8 cellular contexts compared by ENCODE assay signal in genomic region chr2:208033701-208034502, GRCh38. TPM values are rescaled to one million over a fixed set of nuclear protein-coding genes. Genes with fewer than 3 reads are reported as not detected.
A peak's percentile ranks its signal among the peaks of the same experiment; 100 is the strongest.
DNase-seq lines count a peak whose midpoint lies in the region; ATAC-seq and TF ChIP-seq lines count a peak whose summit lies in the region.

No MANE protein-coding gene starts in this region.

- DNase-seq in GM12864 (ENCODE audit: low read depth) (peak; percentile 45), SHP77 (lab: John Stamatoyannopoulos, UW) (peak; percentile 44 to 56), choroid plexus epithelial cell (ENCODE audit: low read depth) (peak; percentile 68), kidney glomerular epithelial cell (lab: John Stamatoyannopoulos, UW) (no peak)
- no peak for DNase-seq in central memory CD4-positive, alpha-beta T cell

- no peaks in the 10 kb centered on the region for H3K79me2 ChIP-seq in neural cell (replicated peaks; ENCODE audit: insufficient read depth, low read length)

- no peaks in the 10 kb centered on the region for H3F3A ChIP-seq in neural cell (ENCODE audit: insufficient read depth, low read length, poor library complexity, severe bottlenecking)

- no peak overlapping the region for H2AFZ ChIP-seq in neural cell (ENCODE audit: low read depth, low read length)

- no peaks in the 10 kb centered on the region for H3K36me3 ChIP-seq in neural cell (ENCODE audit: insufficient read depth, low read length)

- no peak overlapping the region for H3K4me2 ChIP-seq in neural cell (ENCODE audit: low read length)

- no peak overlapping the region for H3K27ac ChIP-seq in neural cell (ENCODE audit: low read length)

- H3K4me3 ChIP-seq in GM12864 (ENCODE audit: low read depth, low read length) (no peak overlapping the region), choroid plexus epithelial cell (ENCODE audit: low read depth, low read length) (no peak overlapping the region), neural cell (ENCODE audit: low read length) (no peak overlapping the region)

- TF ChIP-seq CTCF in GM12864 (IDR thresholded peaks at IDR 0.05; ENCODE audit: low read depth, low read length, missing control alignments) (peak; percentile 60), choroid plexus epithelial cell (conservative IDR thresholded peaks at IDR 0.05; ENCODE audit: low read depth, low read length) (peak; percentile 43), neural cell (IDR thresholded peaks at IDR 0.05; ENCODE audit: poor library complexity, severe bottlenecking) (peak; percentile 46)

- ATAC-seq in GM19438 (IDR thresholded peaks at IDR 0.05; ENCODE audit: low read depth, unreplicated experiment) (peak; percentile 82), HG03175 (IDR thresholded peaks at IDR 0.05; ENCODE audit: unreplicated experiment) (peak; percentile 90)

- no peaks in the 10 kb centered on the region for H3K27me3 ChIP-seq in neural cell (ENCODE audit: insufficient read depth, low read depth, low read length)

- no peak for TF ChIP-seq EP300 in neural cell (conservative IDR thresholded peaks at IDR 0.05; ENCODE audit: poor library complexity, severe bottlenecking)

- no peak overlapping the region for H3K9ac ChIP-seq in neural cell (ENCODE audit: low read length)

- H4K20me1 ChIP-seq in neural cell (ENCODE audit: insufficient read depth), result no peaks in the 10 kb centered on the region

- H3K9me3 ChIP-seq in neural cell (ENCODE audit: low read length), result no peaks in the 10 kb centered on the region

- H3K9me2 ChIP-seq in neural cell (ENCODE audit: insufficient read depth, low read length), result no peaks in the 10 kb centered on the region

- TF ChIP-seq RAD21 in neural cell (conservative IDR thresholded peaks at IDR 0.05), result peak; percentile 45

TF ChIP-seq in neural cell, 6 proteins besides CTCF, POLR2A, EP300 and RAD21:
- TF ChIP-seq MXI1 (conservative IDR thresholded peaks at IDR 0.05; ENCODE audit: poor library complexity, severe bottlenecking) (no peak), SMC3 (conservative IDR thresholded peaks at IDR 0.05; ENCODE audit: poor library complexity) (peak; percentile 36), POLR2AphosphoS5 (IDR thresholded peaks at IDR 0.05) (no peak), TAF1 (IDR thresholded peaks at IDR 0.05; ENCODE audit: low read depth) (no peak), EZH2 (IDR thresholded peaks at IDR 0.05; ENCODE audit: borderline replicate concordance, insufficient read depth, low read length, poor library complexity, severe bottlenecking) (no peak), REST (IDR thresholded peaks at IDR 0.05; ENCODE audit: borderline replicate concordance) (no peak)

RNA-seq across cellular contexts. Expression of gene PLEKHM3, which starts 8.6 kb away (rescaled TPM):
- polyA plus RNA-seq in neural cell, result 10.7 and 13.4 TPM in 2 replicates
- polyA minus RNA-seq in neural cell, result 53.6 and 60.2 TPM in 2 replicates

Comparison
In these comparisons a context has a peak if more than half of its experiments do, and no peak if none do; other contexts are left out.
1. DNase-seq: peak in GM12864 (single experiment), SHP77 (2 of 2) and choroid plexus epithelial cell (single experiment); none in central memory CD4-positive, alpha-beta T cell (single experiment) and kidney glomerular epithelial cell (single experiment).
2. Peak in every context shown above with its lines, with median percentiles within 50 percentile points of each other: CTCF ChIP-seq.